24 cellular contexts compared by ENCODE assay signal in the genomic region with DNA sequence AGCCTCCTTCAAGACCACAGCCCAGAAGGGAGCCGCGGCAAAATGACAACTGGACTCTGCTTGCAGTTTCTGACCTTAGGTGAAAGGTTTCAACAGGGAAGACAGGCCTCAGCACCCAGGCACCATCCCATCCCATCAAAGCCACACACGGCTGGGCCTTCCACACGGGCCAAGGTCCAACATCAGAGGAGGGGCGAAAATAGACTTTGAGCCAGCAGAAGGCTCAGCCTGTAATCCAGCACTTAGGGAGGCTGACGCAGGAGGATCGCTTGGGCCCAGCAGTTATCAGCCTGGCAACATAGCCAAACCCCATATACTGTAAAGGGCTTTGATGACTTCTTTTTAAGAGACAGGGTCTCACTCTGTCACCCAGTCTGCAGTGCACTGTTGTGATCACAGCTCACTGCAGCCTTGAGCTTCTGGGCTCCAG. TPM values are rescaled to one million over a fixed set of nuclear protein-coding genes. Genes with fewer than 3 reads are reported as not detected.
"Had no signal": no experiment of that assay in that cellular context is flagged by ENCODE, and none has a peak within 500 bp of the region (broad histone marks: within the 10 kb centered on the region; RNA-seq: fewer than 3 reads in every experiment).

No MANE protein-coding gene starts in this region.

- ATAC-seq: activated CD4-positive, CD25-positive, alpha-beta regulatory T cell treated with anti-CD3 and anti-CD28 coated beads, Interleukin-2, amount 50 U/mL, for 24 hours; activated CD8-positive, alpha-beta memory T cell treated with anti-CD3 and anti-CD28 coated beads, Interleukin-2, amount 10 ng/mL, durations not matched to agents 7 days and 5 days; body of pancreas; foreskin keratinocyte; left ventricle myocardium superior; stimulated activated effector memory CD8-positive, alpha-beta T cell treated with anti-CD3 and anti-CD28 coated beads, Interleukin-12 subunit alpha, Interleukin-12 subunit beta, amount 100 ng/mL, for 72 hours had no signal

- H3K27ac Mint-ChIP-seq: activated CD4-positive, alpha-beta memory T cell treated with anti-CD3 and anti-CD28 coated beads, Interleukin-2, amount 10 ng/mL, durations not matched to agents 7 days and 5 days; activated CD4-positive, alpha-beta T cell treated with anti-CD3 and anti-CD28 coated beads, Interleukin-2, amount 10 ng/mL, durations not matched to agents 24 days and 14 days; activated CD8-positive, alpha-beta memory T cell treated with anti-CD3 and anti-CD28 coated beads, Interleukin-2, amount 10 ng/mL, durations not matched to agents 7 days and 5 days; activated naive CD4-positive, alpha-beta T cell treated with anti-CD3 and anti-CD28 coated beads, Interleukin-2, amount 50 U/mL, for 24 hours; progenitor cell of endocrine pancreas; stimulated activated effector memory CD8-positive, alpha-beta T cell treated with anti-CD3 and anti-CD28 coated beads, Interleukin-12 subunit alpha, Interleukin-12 subunit beta, amount 100 ng/mL, for 72 hours; T-helper 2 cell treated with Interferon-gamma antibody and Interleukin-4, amounts not matched to agents 5 μg/mL and 100 μg/mL, for 36 hours had no signal

- H3K4me1 ChIP-seq: body of pancreas, foreskin keratinocyte, upper lobe of left lung had no signal

- H3K4me1 Mint-ChIP-seq: activated CD4-positive, alpha-beta memory T cell treated with anti-CD3 and anti-CD28 coated beads, Interleukin-2, amount 10 ng/mL, durations not matched to agents 7 days and 5 days; activated CD4-positive, alpha-beta T cell treated with anti-CD3 and anti-CD28 coated beads, Interleukin-2, amount 10 ng/mL, durations not matched to agents 24 days and 14 days; activated CD8-positive, alpha-beta memory T cell treated with anti-CD3 and anti-CD28 coated beads, Interleukin-2, amount 10 ng/mL, durations not matched to agents 7 days and 5 days; neural crest cell had no signal

- H3K4me3 ChIP-seq: body of pancreas, cardiac muscle cell, thoracic aorta, upper lobe of left lung had no signal

- DNase-seq: activated CD4-positive, alpha-beta memory T cell treated with anti-CD3 and anti-CD28 coated beads, Interleukin-2, amount 10 ng/mL, durations not matched to agents 7 days and 5 days; activated CD4-positive, alpha-beta T cell treated with anti-CD3 and anti-CD28 coated beads, Interleukin-2, amount 10 ng/mL, durations not matched to agents 24 days and 14 days; activated CD8-positive, alpha-beta memory T cell treated with anti-CD3 and anti-CD28 coated beads, Interleukin-2, amount 10 ng/mL, durations not matched to agents 7 days and 5 days; activated gamma-delta T cell treated with Interleukin-2 at 50 U/mL for 16 hours; activated T-cell treated with anti-CD3 and anti-CD28 coated beads for 4 hours; anterior cingulate cortex; body of pancreas; effector CD4-positive, alpha-beta T cell; foreskin keratinocyte; kidney glomerular epithelial cell; left ventricle myocardium superior; SK-N-SH; stimulated activated CD4-positive, alpha-beta T cell treated with anti-CD3 and anti-CD28 coated beads, Interleukin-2, amount 100 ng/mL, for 24 hours had no signal

- H3K9ac ChIP-seq: SK-N-SH had no signal

- H3K4me3 Mint-ChIP-seq: activated CD4-positive, alpha-beta memory T cell treated with anti-CD3 and anti-CD28 coated beads, Interleukin-2, amount 10 ng/mL, durations not matched to agents 7 days and 5 days; activated CD4-positive, alpha-beta T cell treated with anti-CD3 and anti-CD28 coated beads, Interleukin-2, amount 10 ng/mL, durations not matched to agents 24 days and 14 days; activated CD8-positive, alpha-beta memory T cell treated with anti-CD3 and anti-CD28 coated beads, Interleukin-2, amount 10 ng/mL, durations not matched to agents 7 days and 5 days; activated naive CD4-positive, alpha-beta T cell treated with anti-CD3 and anti-CD28 coated beads, Interleukin-2, amount 50 U/mL, for 24 hours; neural crest cell; stimulated activated effector memory CD8-positive, alpha-beta T cell treated with anti-CD3 and anti-CD28 coated beads, Interleukin-12 subunit alpha, Interleukin-12 subunit beta, amount 100 ng/mL, for 72 hours; T-helper 2 cell treated with Interferon-gamma antibody and Interleukin-4, amounts not matched to agents 5 μg/mL and 100 μg/mL, for 36 hours had no signal

- H3K9me3 Mint-ChIP-seq: activated CD4-positive, alpha-beta memory T cell treated with anti-CD3 and anti-CD28 coated beads, Interleukin-2, amount 10 ng/mL, durations not matched to agents 7 days and 5 days; activated CD4-positive, alpha-beta T cell treated with anti-CD3 and anti-CD28 coated beads, Interleukin-2, amount 10 ng/mL, durations not matched to agents 24 days and 14 days; activated naive CD4-positive, alpha-beta T cell treated with anti-CD3 and anti-CD28 coated beads, Interleukin-2, amount 50 U/mL, for 24 hours; neural crest cell; stimulated activated effector memory CD8-positive, alpha-beta T cell treated with anti-CD3 and anti-CD28 coated beads, Interleukin-12 subunit alpha, Interleukin-12 subunit beta, amount 100 ng/mL, for 72 hours; T-helper 2 cell treated with Interferon-gamma antibody and Interleukin-4, amounts not matched to agents 5 μg/mL and 100 μg/mL, for 36 hours had no signal

- H3K9me3 ChIP-seq: body of pancreas, SK-N-SH, thoracic aorta, upper lobe of left lung had no signal

- H3K4me2 ChIP-seq: SK-N-SH had no signal

- H3K27me3 ChIP-seq: body of pancreas, cardiac muscle cell, foreskin keratinocyte, upper lobe of left lung had no signal

- H3K27me3 Mint-ChIP-seq: activated CD4-positive, alpha-beta memory T cell treated with anti-CD3 and anti-CD28 coated beads, Interleukin-2, amount 10 ng/mL, durations not matched to agents 7 days and 5 days; activated CD4-positive, alpha-beta T cell treated with anti-CD3 and anti-CD28 coated beads, Interleukin-2, amount 10 ng/mL, durations not matched to agents 24 days and 14 days; activated CD8-positive, alpha-beta memory T cell treated with anti-CD3 and anti-CD28 coated beads, Interleukin-2, amount 10 ng/mL, durations not matched to agents 7 days and 5 days; activated naive CD4-positive, alpha-beta T cell treated with anti-CD3 and anti-CD28 coated beads, Interleukin-2, amount 50 U/mL, for 24 hours; progenitor cell of endocrine pancreas had no signal

- H3K27ac ChIP-seq: body of pancreas, cardiac muscle cell, foreskin keratinocyte, thoracic aorta, upper lobe of left lung, VCaP had no signal

RNA-seq across cellular contexts. Expression of gene TINCR, which starts 26.8 kb away (rescaled TPM):
- total RNA-seq: left ventricle myocardium superior, myocyte had no signal
